In the genomic region with DNA sequence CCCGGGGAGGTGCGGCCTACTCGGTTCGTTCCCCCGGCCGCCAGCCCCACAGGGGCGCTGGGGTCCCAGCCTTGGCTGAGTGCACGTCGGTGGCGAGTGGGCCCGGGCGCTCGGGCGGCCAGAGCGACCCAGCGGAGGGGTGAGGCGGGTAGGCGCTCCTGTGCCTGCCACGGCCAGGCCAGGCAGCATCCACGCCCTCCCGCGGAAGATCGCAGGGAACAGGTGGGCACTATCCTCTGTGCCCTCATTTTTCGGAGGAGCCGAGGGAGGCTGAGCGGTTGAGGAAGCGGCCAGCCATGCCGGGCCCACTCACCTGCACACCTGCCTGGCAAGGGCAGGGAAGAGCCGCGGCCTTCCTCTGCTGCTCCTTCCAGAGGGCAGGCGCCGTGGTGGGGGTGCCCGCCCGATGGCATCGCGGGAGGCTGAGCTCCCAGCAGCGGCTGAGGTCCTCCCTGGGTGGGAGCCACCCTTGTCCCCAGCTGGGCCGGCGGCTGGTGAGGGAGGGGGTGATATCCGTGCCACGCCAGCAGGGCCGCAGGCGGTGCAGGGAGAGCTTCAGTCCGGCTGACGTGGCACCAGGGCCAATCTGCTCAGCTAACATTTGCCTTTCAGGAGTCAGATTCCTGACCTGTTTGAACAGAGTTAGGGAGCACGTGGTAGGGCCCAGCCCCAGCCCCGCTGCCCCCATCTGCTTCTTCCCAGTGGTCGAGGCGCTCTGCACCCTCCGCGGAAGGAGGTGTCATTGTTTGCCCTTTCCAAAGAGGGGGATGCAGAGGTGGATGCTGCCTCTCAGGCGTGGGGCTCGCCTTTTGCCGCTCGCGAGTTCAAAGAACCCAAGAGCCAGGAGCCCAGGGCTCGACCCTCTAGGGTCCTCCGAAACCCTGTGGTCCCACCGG, we compare ENCODE assay signal across 1 cellular context.
TF ChIP-seq lines count a peak whose summit lies in the region.

No MANE protein-coding gene starts in this region.

TF ChIP-seq in HepG2, 621 proteins besides CTCF, POLR2A, EP300 and RAD21 (continued from another document and continues in another):
- TF ChIP-seq, protein P1, sequence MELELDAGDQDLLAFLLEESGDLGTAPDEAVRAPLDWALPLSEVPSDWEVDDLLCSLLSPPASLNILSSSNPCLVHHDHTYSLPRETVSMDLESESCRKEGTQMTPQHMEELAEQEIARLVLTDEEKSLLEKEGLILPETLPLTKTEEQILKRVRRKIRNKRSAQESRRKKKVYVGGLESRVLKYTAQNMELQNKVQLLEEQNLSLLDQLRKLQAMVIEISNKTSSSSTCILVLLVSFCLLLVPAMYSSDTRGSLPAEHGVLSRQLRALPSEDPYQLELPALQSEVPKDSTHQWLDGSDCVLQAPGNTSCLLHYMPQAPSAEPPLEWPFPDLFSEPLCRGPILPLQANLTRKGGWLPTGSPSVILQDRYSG (CRISPR knock-in tag; IDR thresholded peaks at IDR 0.05) = no peak
- TF ChIP-seq, protein P2, sequence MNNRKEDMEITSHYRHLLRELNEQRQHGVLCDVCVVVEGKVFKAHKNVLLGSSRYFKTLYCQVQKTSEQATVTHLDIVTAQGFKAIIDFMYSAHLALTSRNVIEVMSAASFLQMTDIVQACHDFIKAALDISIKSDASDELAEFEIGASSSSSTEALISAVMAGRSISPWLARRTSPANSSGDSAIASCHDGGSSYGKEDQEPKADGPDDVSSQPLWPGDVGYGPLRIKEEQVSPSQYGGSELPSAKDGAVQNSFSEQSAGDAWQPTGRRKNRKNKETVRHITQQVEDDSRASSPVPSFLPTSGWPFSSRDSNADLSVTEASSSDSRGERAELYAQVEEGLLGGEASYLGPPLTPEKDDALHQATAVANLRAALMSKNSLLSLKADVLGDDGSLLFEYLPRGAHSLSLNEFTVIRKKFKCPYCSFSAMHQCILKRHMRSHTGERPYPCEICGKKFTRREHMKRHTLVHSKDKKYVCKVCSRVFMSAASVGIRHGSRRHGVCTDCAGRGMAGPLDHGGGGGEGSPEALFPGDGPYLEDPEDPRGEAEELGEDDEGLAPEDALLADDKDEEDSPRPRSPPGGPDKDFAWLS (CRISPR knock-in tag; IDR thresholded peaks at IDR 0.05; ENCODE audit: borderline replicate concordance) = no peak
- TF ChIP-seq TBL1XR1 (IDR thresholded peaks at IDR 0.05; ENCODE audit: borderline replicate concordance, low read length, partially characterized antibody) (no peak), NR1H2 (CRISPR knock-in tag; IDR thresholded peaks at IDR 0.05; ENCODE audit: borderline replicate concordance, low read depth) (no peak), SIX4 (CRISPR knock-in tag; IDR thresholded peaks at IDR 0.05) (no peak), TSC22D2 (CRISPR knock-in tag; IDR thresholded peaks at IDR 0.05; ENCODE audit: borderline replicate concordance) (no peak), MTF2 (CRISPR knock-in tag; IDR thresholded peaks at IDR 0.05; ENCODE audit: borderline replicate concordance) (0 out of 2 replicates have a peak, but pooled peaks have one; percentile 16), SRSF4 (IDR thresholded peaks at IDR 0.05; ENCODE audit: low read depth, low read length, poor library complexity, severe bottlenecking) (no peak), DPF2 (CRISPR knock-in tag; IDR thresholded peaks at IDR 0.05; ENCODE audit: borderline replicate concordance, low read depth) (no peak), RCOR2 (CRISPR knock-in tag; IDR thresholded peaks at IDR 0.05) (no peak), ZNF326 (CRISPR knock-in tag; IDR thresholded peaks at IDR 0.05; ENCODE audit: borderline replicate concordance) (no peak), ZNF33B (CRISPR knock-in tag; IDR thresholded peaks at IDR 0.05) (no peak), ZBTB42 (CRISPR knock-in tag; IDR thresholded peaks at IDR 0.05) (no peak), ZNF788 (CRISPR knock-in tag; IDR thresholded peaks at IDR 0.05; ENCODE audit: borderline replicate concordance) (0 out of 2 replicates have a peak, but pooled peaks have one; percentile 43), GABPB1 (CRISPR knock-in tag; IDR thresholded peaks at IDR 0.05) (no peak), HNRNPLL (IDR thresholded peaks at IDR 0.05; ENCODE audit: low read depth, low read length, poor library complexity, severe bottlenecking) (peak; percentile 31), ZNF790 (CRISPR knock-in tag; IDR thresholded peaks at IDR 0.05; ENCODE audit: borderline replicate concordance) (peak; percentile 81; the same call in 1 of the 2 replicates), HMG20A (CRISPR knock-in tag; IDR thresholded peaks at IDR 0.05; ENCODE audit: borderline replicate concordance) (no peak), CHD2 (IDR thresholded peaks at IDR 0.05; ENCODE audit: low read depth, low read length) (no peak), FOSL2 (CRISPR knock-in tag; IDR thresholded peaks at IDR 0.05) (no peak), CREM (IDR thresholded peaks at IDR 0.05) (no peak), CREM (CRISPR knock-in tag; IDR thresholded peaks at IDR 0.05) (no peak), ZNF839 (CRISPR knock-in tag; IDR thresholded peaks at IDR 0.05; ENCODE audit: borderline replicate concordance) (no peak), ZKSCAN5 (CRISPR knock-in tag; IDR thresholded peaks at IDR 0.05) (no peak), ZBTB7A (CRISPR knock-in tag; IDR thresholded peaks at IDR 0.05) (no peak)
- TF ChIP-seq, protein P3, sequence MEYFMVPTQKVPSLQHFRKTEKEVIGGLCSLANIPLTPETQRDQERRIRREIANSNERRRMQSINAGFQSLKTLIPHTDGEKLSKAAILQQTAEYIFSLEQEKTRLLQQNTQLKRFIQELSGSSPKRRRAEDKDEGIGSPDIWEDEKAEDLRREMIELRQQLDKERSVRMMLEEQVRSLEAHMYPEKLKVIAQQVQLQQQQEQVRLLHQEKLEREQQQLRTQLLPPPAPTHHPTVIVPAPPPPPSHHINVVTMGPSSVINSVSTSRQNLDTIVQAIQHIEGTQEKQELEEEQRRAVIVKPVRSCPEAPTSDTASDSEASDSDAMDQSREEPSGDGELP (IDR thresholded peaks at IDR 0.05; ENCODE audit: borderline replicate concordance, low read depth) = peak; percentile 46; the same call in 1 of the 2 replicates
- TF ChIP-seq, protein P4, sequence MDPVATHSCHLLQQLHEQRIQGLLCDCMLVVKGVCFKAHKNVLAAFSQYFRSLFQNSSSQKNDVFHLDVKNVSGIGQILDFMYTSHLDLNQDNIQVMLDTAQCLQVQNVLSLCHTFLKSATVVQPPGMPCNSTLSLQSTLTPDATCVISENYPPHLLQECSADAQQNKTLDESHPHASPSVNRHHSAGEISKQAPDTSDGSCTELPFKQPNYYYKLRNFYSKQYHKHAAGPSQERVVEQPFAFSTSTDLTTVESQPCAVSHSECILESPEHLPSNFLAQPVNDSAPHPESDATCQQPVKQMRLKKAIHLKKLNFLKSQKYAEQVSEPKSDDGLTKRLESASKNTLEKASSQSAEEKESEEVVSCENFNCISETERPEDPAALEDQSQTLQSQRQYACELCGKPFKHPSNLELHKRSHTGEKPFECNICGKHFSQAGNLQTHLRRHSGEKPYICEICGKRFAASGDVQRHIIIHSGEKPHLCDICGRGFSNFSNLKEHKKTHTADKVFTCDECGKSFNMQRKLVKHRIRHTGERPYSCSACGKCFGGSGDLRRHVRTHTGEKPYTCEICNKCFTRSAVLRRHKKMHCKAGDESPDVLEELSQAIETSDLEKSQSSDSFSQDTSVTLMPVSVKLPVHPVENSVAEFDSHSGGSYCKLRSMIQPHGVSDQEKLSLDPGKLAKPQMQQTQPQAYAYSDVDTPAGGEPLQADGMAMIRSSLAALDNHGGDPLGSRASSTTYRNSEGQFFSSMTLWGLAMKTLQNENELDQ (CRISPR knock-in tag; IDR thresholded peaks at IDR 0.05; ENCODE audit: borderline replicate concordance) = no peak
- TF ChIP-seq, protein P5, sequence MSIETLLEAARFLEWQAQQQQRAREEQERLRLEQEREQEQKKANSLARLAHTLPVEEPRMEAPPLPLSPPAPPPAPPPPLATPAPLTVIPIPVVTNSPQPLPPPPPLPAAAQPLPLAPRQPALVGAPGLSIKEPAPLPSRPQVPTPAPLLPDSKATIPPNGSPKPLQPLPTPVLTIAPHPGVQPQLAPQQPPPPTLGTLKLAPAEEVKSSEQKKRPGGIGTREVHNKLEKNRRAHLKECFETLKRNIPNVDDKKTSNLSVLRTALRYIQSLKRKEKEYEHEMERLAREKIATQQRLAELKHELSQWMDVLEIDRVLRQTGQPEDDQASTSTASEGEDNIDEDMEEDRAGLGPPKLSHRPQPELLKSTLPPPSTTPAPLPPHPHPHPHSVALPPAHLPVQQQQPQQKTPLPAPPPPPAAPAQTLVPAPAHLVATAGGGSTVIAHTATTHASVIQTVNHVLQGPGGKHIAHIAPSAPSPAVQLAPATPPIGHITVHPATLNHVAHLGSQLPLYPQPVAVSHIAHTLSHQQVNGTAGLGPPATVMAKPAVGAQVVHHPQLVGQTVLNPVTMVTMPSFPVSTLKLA (IDR thresholded peaks at IDR 0.05) = peak; percentile 23; the same call in 1 of the 2 replicates
- TF ChIP-seq, protein P6, sequence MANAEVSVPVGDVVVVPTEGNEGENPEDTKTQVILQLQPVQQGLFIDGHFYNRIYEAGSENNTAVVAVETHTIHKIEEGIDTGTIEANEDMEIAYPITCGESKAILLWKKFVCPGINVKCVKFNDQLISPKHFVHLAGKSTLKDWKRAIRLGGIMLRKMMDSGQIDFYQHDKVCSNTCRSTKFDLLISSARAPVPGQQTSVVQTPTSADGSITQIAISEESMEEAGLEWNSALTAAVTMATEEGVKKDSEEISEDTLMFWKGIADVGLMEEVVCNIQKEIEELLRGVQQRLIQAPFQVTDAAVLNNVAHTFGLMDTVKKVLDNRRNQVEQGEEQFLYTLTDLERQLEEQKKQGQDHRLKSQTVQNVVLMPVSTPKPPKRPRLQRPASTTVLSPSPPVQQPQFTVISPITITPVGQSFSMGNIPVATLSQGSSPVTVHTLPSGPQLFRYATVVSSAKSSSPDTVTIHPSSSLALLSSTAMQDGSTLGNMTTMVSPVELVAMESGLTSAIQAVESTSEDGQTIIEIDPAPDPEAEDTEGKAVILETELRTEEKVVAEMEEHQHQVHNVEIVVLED (CRISPR knock-in tag; IDR thresholded peaks at IDR 0.05; ENCODE audit: borderline replicate concordance) = 0 out of 2 replicates have a peak, but pooled peaks have one; percentile 10
- TF ChIP-seq, protein P7, sequence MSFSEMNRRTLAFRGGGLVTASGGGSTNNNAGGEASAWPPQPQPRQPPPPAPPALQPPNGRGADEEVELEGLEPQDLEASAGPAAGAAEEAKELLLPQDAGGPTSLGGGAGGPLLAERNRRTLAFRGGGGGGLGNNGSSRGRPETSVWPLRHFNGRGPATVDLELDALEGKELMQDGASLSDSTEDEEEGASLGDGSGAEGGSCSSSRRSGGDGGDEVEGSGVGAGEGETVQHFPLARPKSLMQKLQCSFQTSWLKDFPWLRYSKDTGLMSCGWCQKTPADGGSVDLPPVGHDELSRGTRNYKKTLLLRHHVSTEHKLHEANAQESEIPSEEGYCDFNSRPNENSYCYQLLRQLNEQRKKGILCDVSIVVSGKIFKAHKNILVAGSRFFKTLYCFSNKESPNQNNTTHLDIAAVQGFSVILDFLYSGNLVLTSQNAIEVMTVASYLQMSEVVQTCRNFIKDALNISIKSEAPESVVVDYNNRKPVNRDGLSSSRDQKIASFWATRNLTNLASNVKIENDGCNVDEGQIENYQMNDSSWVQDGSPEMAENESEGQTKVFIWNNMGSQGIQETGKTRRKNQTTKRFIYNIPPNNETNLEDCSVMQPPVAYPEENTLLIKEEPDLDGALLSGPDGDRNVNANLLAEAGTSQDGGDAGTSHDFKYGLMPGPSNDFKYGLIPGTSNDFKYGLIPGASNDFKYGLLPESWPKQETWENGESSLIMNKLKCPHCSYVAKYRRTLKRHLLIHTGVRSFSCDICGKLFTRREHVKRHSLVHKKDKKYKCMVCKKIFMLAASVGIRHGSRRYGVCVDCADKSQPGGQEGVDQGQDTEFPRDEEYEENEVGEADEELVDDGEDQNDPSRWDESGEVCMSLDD (CRISPR knock-in tag; IDR thresholded peaks at IDR 0.05; ENCODE audit: borderline replicate concordance) = no peak; the same call in 1 of the 2 replicates
- TF ChIP-seq, protein P8, sequence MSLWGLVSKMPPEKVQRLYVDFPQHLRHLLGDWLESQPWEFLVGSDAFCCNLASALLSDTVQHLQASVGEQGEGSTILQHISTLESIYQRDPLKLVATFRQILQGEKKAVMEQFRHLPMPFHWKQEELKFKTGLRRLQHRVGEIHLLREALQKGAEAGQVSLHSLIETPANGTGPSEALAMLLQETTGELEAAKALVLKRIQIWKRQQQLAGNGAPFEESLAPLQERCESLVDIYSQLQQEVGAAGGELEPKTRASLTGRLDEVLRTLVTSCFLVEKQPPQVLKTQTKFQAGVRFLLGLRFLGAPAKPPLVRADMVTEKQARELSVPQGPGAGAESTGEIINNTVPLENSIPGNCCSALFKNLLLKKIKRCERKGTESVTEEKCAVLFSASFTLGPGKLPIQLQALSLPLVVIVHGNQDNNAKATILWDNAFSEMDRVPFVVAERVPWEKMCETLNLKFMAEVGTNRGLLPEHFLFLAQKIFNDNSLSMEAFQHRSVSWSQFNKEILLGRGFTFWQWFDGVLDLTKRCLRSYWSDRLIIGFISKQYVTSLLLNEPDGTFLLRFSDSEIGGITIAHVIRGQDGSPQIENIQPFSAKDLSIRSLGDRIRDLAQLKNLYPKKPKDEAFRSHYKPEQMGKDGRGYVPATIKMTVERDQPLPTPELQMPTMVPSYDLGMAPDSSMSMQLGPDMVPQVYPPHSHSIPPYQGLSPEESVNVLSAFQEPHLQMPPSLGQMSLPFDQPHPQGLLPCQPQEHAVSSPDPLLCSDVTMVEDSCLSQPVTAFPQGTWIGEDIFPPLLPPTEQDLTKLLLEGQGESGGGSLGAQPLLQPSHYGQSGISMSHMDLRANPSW (CRISPR knock-in tag; IDR thresholded peaks at IDR 0.05; ENCODE audit: borderline replicate concordance) = no peak
- TF ChIP-seq, protein P9, sequence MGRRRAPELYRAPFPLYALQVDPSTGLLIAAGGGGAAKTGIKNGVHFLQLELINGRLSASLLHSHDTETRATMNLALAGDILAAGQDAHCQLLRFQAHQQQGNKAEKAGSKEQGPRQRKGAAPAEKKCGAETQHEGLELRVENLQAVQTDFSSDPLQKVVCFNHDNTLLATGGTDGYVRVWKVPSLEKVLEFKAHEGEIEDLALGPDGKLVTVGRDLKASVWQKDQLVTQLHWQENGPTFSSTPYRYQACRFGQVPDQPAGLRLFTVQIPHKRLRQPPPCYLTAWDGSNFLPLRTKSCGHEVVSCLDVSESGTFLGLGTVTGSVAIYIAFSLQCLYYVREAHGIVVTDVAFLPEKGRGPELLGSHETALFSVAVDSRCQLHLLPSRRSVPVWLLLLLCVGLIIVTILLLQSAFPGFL (CRISPR knock-in tag; IDR thresholded peaks at IDR 0.05) = no peak
- TF ChIP-seq, protein P10, sequence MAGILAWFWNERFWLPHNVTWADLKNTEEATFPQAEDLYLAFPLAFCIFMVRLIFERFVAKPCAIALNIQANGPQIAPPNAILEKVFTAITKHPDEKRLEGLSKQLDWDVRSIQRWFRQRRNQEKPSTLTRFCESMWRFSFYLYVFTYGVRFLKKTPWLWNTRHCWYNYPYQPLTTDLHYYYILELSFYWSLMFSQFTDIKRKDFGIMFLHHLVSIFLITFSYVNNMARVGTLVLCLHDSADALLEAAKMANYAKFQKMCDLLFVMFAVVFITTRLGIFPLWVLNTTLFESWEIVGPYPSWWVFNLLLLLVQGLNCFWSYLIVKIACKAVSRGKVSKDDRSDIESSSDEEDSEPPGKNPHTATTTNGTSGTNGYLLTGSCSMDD (CRISPR knock-in tag; IDR thresholded peaks at IDR 0.05) = peak; percentile 39; the same call in 1 of the 2 replicates
- TF ChIP-seq, protein P11, sequence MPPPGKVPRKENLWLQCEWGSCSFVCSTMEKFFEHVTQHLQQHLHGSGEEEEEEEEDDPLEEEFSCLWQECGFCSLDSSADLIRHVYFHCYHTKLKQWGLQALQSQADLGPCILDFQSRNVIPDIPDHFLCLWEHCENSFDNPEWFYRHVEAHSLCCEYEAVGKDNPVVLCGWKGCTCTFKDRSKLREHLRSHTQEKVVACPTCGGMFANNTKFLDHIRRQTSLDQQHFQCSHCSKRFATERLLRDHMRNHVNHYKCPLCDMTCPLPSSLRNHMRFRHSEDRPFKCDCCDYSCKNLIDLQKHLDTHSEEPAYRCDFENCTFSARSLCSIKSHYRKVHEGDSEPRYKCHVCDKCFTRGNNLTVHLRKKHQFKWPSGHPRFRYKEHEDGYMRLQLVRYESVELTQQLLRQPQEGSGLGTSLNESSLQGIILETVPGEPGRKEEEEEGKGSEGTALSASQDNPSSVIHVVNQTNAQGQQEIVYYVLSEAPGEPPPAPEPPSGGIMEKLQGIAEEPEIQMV (CRISPR knock-in tag; IDR thresholded peaks at IDR 0.05; ENCODE audit: low read depth) = no peak
